16 cellular contexts compared by ENCODE assay signal in the genomic region with DNA sequence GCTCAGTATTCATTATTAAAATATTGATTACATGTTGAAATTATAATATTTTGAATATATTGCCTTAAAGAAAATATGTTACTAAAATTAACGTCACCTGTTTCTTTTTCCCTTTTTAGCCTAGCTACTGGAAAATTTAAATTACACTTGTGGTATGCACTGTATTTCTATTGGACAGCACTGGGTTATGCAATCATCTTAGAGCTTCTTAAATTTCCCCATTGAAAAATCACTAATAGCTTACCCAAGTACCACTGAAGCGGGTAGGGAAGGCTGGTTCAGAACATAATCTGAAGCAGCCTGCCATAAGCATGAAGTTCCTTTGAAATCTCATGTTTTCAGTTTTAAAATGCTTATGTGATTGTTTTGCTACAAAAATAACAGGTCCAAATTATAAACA. TPM values are rescaled to one million over a fixed set of nuclear protein-coding genes. Genes with fewer than 3 reads are reported as not detected.
DNase-seq lines count a peak whose midpoint lies in the region; TF ChIP-seq lines count a peak whose summit lies in the region.
"Had no signal": no experiment of that assay in that cellular context is flagged by ENCODE, and none has a peak within 500 bp of the region (broad histone marks: within the 10 kb centered on the region; RNA-seq: fewer than 3 reads in every experiment).

No MANE protein-coding gene starts in this region.

- H3K4me3 Mint-ChIP-seq in mesothelial cell of epicardium (no peak overlapping the region), type B pancreatic cell (no peak overlapping the region)
- H3K4me3 Mint-ChIP-seq: B cell; CD4-positive, alpha-beta T cell; CD8-positive, alpha-beta memory T cell; GM23338; H9 had no signal

- H3K4me1 Mint-ChIP-seq in mesothelial cell of epicardium (peaks cover 34% of the 10 kb centered on the region), type B pancreatic cell (ENCODE audit: unreplicated experiment) (peaks cover 42% of the 10 kb centered on the region)
- H3K4me1 Mint-ChIP-seq: B cell; CD8-positive, alpha-beta memory T cell had no signal

- no peaks in the 10 kb centered on the region for H3K27me3 Mint-ChIP-seq in mesothelial cell of epicardium (ENCODE audit: low read depth)
- H3K27me3 Mint-ChIP-seq in type B pancreatic cell, result no peaks in the 10 kb centered on the region
- H3K27me3 Mint-ChIP-seq: B cell; CD4-positive, alpha-beta T cell had no signal

- DNase-seq in NOMO-1 treated with DMSO at 0.1 percent for 48 hours (lab: John Stamatoyannopoulos, UW; ENCODE audit: unreplicated experiment) (peak; percentile 3), NOMO-1 treated with dmso at 0.1 percent for 144 hours (lab: John Stamatoyannopoulos, UW; ENCODE audit: unreplicated experiment) (no peak), mesothelial cell of epicardium (ENCODE audit: low spot score in 2 of 2, unreplicated experiment in 2 of 2) (no peak), type B pancreatic cell (ENCODE audit: extremely low spot score, unreplicated experiment) (no peak), CD1c-positive myeloid dendritic cell (ENCODE audit: extremely low spot score) (no peak)
- DNase-seq in stimulated activated CD4-positive, alpha-beta T cell treated with anti-CD3 and anti-CD28 coated beads, Interleukin-1b, Interleukin-23, amount 100 ng/mL, for 48 hours, result no peak
- DNase-seq: CD4-positive, alpha-beta T cell; CD8-positive, alpha-beta memory T cell; DMS 273 treated with DMSO at 0.1 percent for 48 hours; DMS79; EL; GF-D8; H9 had no signal

- TF ChIP-seq CTCF in mesothelial cell of epicardium (IDR thresholded peaks at IDR 0.05; ENCODE audit: unreplicated experiment) (no peak), type B pancreatic cell (conservative IDR thresholded peaks at IDR 0.05) (no peak)

- H3K9me3 Mint-ChIP-seq in mesothelial cell of epicardium, result no peaks in the 10 kb centered on the region
- no peaks in the 10 kb centered on the region for H3K9me3 Mint-ChIP-seq in type B pancreatic cell
- H3K9me3 Mint-ChIP-seq: CD4-positive, alpha-beta T cell; CD8-positive, alpha-beta memory T cell; GM23338 had no signal

- H3K36me3 Mint-ChIP-seq in mesothelial cell of epicardium (no peaks in the 10 kb centered on the region), type B pancreatic cell (no peaks in the 10 kb centered on the region)
- H3K36me3 Mint-ChIP-seq: CD8-positive, alpha-beta memory T cell had no signal

- peak overlapping the region; percentile 36 for H3K27ac Mint-ChIP-seq in mesothelial cell of epicardium
- H3K27ac Mint-ChIP-seq in type B pancreatic cell, result peak overlapping the region; percentile 45
- H3K27ac Mint-ChIP-seq: B cell; CD4-positive, alpha-beta T cell; CD8-positive, alpha-beta memory T cell; GM23338 had no signal

RNA-seq across cellular contexts. Expression of a gene that starts 49.5 kb away (rescaled TPM):
- not detected in 3 replicates for total RNA-seq in mesothelial cell of epicardium
- total RNA-seq in type B pancreatic cell (ENCODE audit: low replicate concordance), result not detected in 2 replicates
- total RNA-seq: B cell; CD4-positive, alpha-beta T cell; CD8-positive, alpha-beta memory T cell; GM23338; H4; H9 had no signal
